In genomic region chr15:98085003-98085639, GRCh38 we compare ENCODE assay signal across 8 cellular contexts.
DNase-seq lines count a peak whose midpoint lies in the region; ATAC-seq and TF ChIP-seq lines count a peak whose summit lies in the region.

No MANE protein-coding gene starts in this region.

- H3K27me3 Mint-ChIP-seq in progenitor cell of endocrine pancreas = peaks cover 3% of the 10 kb centered on the region
- H3K27me3 Mint-ChIP-seq in activated CD8-positive, alpha-beta memory T cell treated with anti-CD3 and anti-CD28 coated beads, Interleukin-2, amount 10 ng/mL, durations not matched to agents 7 days and 5 days = no peaks in the 10 kb centered on the region

- H3K4me1 Mint-ChIP-seq in progenitor cell of endocrine pancreas (ENCODE audit: low read depth) = no peaks in the 10 kb centered on the region
- H3K4me1 Mint-ChIP-seq in activated CD8-positive, alpha-beta memory T cell treated with anti-CD3 and anti-CD28 coated beads, Interleukin-2, amount 10 ng/mL, durations not matched to agents 7 days and 5 days = no peaks in the 10 kb centered on the region

- no peak overlapping the region for H3K27ac Mint-ChIP-seq in progenitor cell of endocrine pancreas
- H3K27ac Mint-ChIP-seq in activated CD8-positive, alpha-beta memory T cell treated with anti-CD3 and anti-CD28 coated beads, Interleukin-2, amount 10 ng/mL, durations not matched to agents 7 days and 5 days = no peak overlapping the region

- H3K4me3 ChIP-seq in AG09309 (ENCODE audit: control insufficient read depth, low read depth, low read length) (no peak overlapping the region), GM06990 (replicated peaks; ENCODE audit: low read depth, low read length) (no peak overlapping the region), WERI-Rb-1 (ENCODE audit: low read depth, low read length) (no peak overlapping the region)

- no peak overlapping the region for H3K27ac ChIP-seq in WERI-Rb-1

- peaks cover 4% of the 10 kb centered on the region for H3K36me3 Mint-ChIP-seq in progenitor cell of endocrine pancreas (ENCODE audit: insufficient read depth)
- H3K36me3 Mint-ChIP-seq in activated CD8-positive, alpha-beta memory T cell treated with anti-CD3 and anti-CD28 coated beads, Interleukin-2, amount 10 ng/mL, durations not matched to agents 7 days and 5 days = no peaks in the 10 kb centered on the region

- TF ChIP-seq CTCF in AG09309 (IDR thresholded peaks at IDR 0.05; ENCODE audit: control insufficient read depth, insufficient read depth, low read depth, low read length, missing control alignments) = peak; percentile 55
- peak; percentile 55 for TF ChIP-seq CTCF in GM06990 (IDR thresholded peaks at IDR 0.05; ENCODE audit: insufficient read depth, low read length, poor library complexity, severe bottlenecking)
- peak; percentile 33; the same call in 1 of the 2 replicates for TF ChIP-seq CTCF in WERI-Rb-1 (IDR thresholded peaks at IDR 0.05; ENCODE audit: low read depth, low read length)
- TF ChIP-seq CTCF in progenitor cell of endocrine pancreas (IDR thresholded peaks at IDR 0.05; ENCODE audit: unreplicated experiment) = peak; percentile 75

- peaks cover 9% of the 10 kb centered on the region for H3K9me3 Mint-ChIP-seq in progenitor cell of endocrine pancreas (ENCODE audit: low read depth)
- peaks cover 4% of the 10 kb centered on the region for H3K9me3 Mint-ChIP-seq in activated CD8-positive, alpha-beta memory T cell treated with anti-CD3 and anti-CD28 coated beads, Interleukin-2, amount 10 ng/mL, durations not matched to agents 7 days and 5 days (ENCODE audit: low read depth)

- no peaks in the 10 kb centered on the region for H3K9me3 ChIP-seq in WERI-Rb-1 (ENCODE audit: severe bottlenecking)

- no peak for ATAC-seq in activated CD8-positive, alpha-beta memory T cell treated with anti-CD3 and anti-CD28 coated beads, Interleukin-2, amount 10 ng/mL, durations not matched to agents 7 days and 5 days
- no peak for ATAC-seq in HG03175 (IDR thresholded peaks at IDR 0.05; ENCODE audit: unreplicated experiment)

- H3K27me3 ChIP-seq in GM06990 (replicated peaks; ENCODE audit: control insufficient read depth, insufficient read depth, low read length) = no peaks in the 10 kb centered on the region
- peaks cover 52% of the 10 kb centered on the region for H3K27me3 ChIP-seq in WERI-Rb-1 (ENCODE audit: insufficient read depth, low read depth, severe bottlenecking)

- DNase-seq in AG09309 (ENCODE audit: low read depth) (peak; percentile 46), GM06990 (ENCODE audit: extremely low read depth, insufficient read length) (no peak), NCI-H1694 (lab: John Stamatoyannopoulos, UW) (peak; percentile 28), WERI-Rb-1 (peak; percentile 16), fibroblast of the conjunctiva (ENCODE audit: low read depth) (peak; percentile 65), progenitor cell of endocrine pancreas (ENCODE audit: low spot score, unreplicated experiment) (no peak)
- no peak for DNase-seq in activated CD8-positive, alpha-beta memory T cell treated with anti-CD3 and anti-CD28 coated beads, Interleukin-2, amount 10 ng/mL, durations not matched to agents 7 days and 5 days

- no peak overlapping the region for H3K4me3 Mint-ChIP-seq in progenitor cell of endocrine pancreas (ENCODE audit: low read depth)
- H3K4me3 Mint-ChIP-seq in activated CD8-positive, alpha-beta memory T cell treated with anti-CD3 and anti-CD28 coated beads, Interleukin-2, amount 10 ng/mL, durations not matched to agents 7 days and 5 days = no peak overlapping the region

- CTCF ChIA-PET in activated CD8-positive, alpha-beta memory T cell treated with anti-CD3 and anti-CD28 coated beads, Interleukin-2, amount 10 ng/mL, durations not matched to agents 7 days and 5 days (lab: Charles Lee) = interaction anchor here (1.4 kb wide), 1 partner anchor 93 kb away, joined by 4 read pairs; no protein-coding TSS in a partner anchor

- H3K36me3 ChIP-seq in GM06990 (ENCODE audit: control insufficient read depth, insufficient read depth, low read length) (no peaks in the 10 kb centered on the region), WERI-Rb-1 (no peaks in the 10 kb centered on the region)

Comparison
In these comparisons a context has a peak if more than half of its experiments do, and no peak if none do; other contexts are left out.
1. DNase-seq: peak in AG09309 (single experiment), NCI-H1694 (single experiment), WERI-Rb-1 (single experiment) and fibroblast of the conjunctiva (single experiment); none in GM06990 (single experiment), progenitor cell of endocrine pancreas (single experiment) and activated CD8-positive, alpha-beta memory T cell treated with anti-CD3 and anti-CD28 coated beads, Interleukin-2, amount 10 ng/mL, durations not matched to agents 7 days and 5 days (single experiment).
2. Peak in every context shown above with its lines, with median percentiles within 50 percentile points of each other: CTCF ChIP-seq.